8 cellular contexts compared by ENCODE assay signal in the genomic region with DNA sequence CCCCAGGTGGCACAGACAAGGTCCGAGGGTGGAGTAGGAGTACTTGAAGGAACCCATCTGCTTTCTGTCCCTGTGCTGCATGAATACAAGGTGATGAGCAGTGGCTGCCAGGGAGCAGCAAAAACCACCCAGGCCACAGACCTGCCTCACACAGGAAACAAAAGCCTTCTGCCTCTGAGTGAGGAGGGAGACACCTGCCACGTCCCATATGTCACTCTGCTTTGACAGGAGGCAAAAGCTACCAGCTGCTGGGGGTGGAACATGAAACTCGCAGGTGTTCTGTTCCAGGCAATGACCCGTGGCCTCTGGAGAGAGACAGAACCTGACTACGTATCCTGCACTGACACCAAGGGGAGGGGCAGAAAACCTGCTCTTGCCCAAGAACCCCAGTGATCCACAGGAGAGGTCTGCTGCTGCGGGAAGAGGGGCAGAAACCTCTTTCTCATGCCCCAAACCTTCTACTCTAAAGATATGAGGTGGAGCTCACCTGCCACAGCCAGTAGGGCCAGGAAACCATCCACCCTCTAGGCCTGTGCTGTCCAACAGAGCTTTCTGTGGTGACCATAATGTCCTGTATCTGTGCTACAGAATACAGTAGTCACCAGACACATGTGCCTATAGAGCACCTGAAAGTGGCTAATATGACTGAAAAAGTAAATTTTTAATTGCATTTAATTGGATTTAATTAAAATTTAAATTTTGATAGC.
A peak's percentile ranks its signal among the peaks of the same experiment; 100 is the strongest.
DNase-seq lines count a peak whose midpoint lies in the region; ATAC-seq and TF ChIP-seq lines count a peak whose summit lies in the region.

No MANE protein-coding gene starts in this region.

- TF ChIP-seq EP300 in tibial nerve (IDR thresholded peaks at IDR 0.05): no peak

- H3K36me3 Mint-ChIP-seq in activated T-helper 1 cell treated with anti-CD3 and anti-CD28 coated beads, Interleukin-12 subunit alpha, Interleukin-12 subunit beta, Interleukin-2, Interleukin-4 antibody, amounts not matched to agents 30 ng/mL and 10 ng/mL and 1 ng/mL, durations not matched to agents 14 hours and 24 hours and 36 hours (ENCODE audit: low read depth): no peaks in the 10 kb centered on the region

- no peak for TF ChIP-seq POLR2A in tibial nerve (IDR thresholded peaks at IDR 0.05)

- H3K27ac Mint-ChIP-seq in activated T-helper 1 cell treated with anti-CD3 and anti-CD28 coated beads, Interleukin-12 subunit alpha, Interleukin-12 subunit beta, Interleukin-2, Interleukin-4 antibody, amounts not matched to agents 30 ng/mL and 10 ng/mL and 1 ng/mL, durations not matched to agents 14 hours and 24 hours and 36 hours: no peak overlapping the region

- H3K4me1 Mint-ChIP-seq in activated T-helper 1 cell treated with anti-CD3 and anti-CD28 coated beads, Interleukin-12 subunit alpha, Interleukin-12 subunit beta, Interleukin-2, Interleukin-4 antibody, amounts not matched to agents 30 ng/mL and 10 ng/mL and 1 ng/mL, durations not matched to agents 14 hours and 24 hours and 36 hours (ENCODE audit: low read depth): no peaks in the 10 kb centered on the region

- H3K9me3 Mint-ChIP-seq in activated T-helper 1 cell treated with anti-CD3 and anti-CD28 coated beads, Interleukin-12 subunit alpha, Interleukin-12 subunit beta, Interleukin-2, Interleukin-4 antibody, amounts not matched to agents 30 ng/mL and 10 ng/mL and 1 ng/mL, durations not matched to agents 14 hours and 24 hours and 36 hours: peaks cover 7% of the 10 kb centered on the region

- H3K27me3 Mint-ChIP-seq in activated T-helper 1 cell treated with anti-CD3 and anti-CD28 coated beads, Interleukin-12 subunit alpha, Interleukin-12 subunit beta, Interleukin-2, Interleukin-4 antibody, amounts not matched to agents 30 ng/mL and 10 ng/mL and 1 ng/mL, durations not matched to agents 14 hours and 24 hours and 36 hours (ENCODE audit: insufficient read depth): no peaks in the 10 kb centered on the region

- ATAC-seq in GM18858 (IDR thresholded peaks at IDR 0.05; ENCODE audit: unreplicated experiment): peak; percentile 93
- ATAC-seq in GM21825 (IDR thresholded peaks at IDR 0.05; ENCODE audit: unreplicated experiment): peak; percentile 96

- no peak overlapping the region for H3K4me3 Mint-ChIP-seq in activated T-helper 1 cell treated with anti-CD3 and anti-CD28 coated beads, Interleukin-12 subunit alpha, Interleukin-12 subunit beta, Interleukin-2, Interleukin-4 antibody, amounts not matched to agents 30 ng/mL and 10 ng/mL and 1 ng/mL, durations not matched to agents 14 hours and 24 hours and 36 hours

- H3K9me3 ChIP-seq in tibial nerve: peaks cover 0 to 15% (median 0%) of the 10 kb centered on the region in 4 donors

- H3K36me3 ChIP-seq in tibial nerve: peaks cover 0 to 55% (median 0%) of the 10 kb centered on the region in 3 donors

- no peak overlapping the region for H3K27ac ChIP-seq in substantia nigra (ENCODE audit: low read depth, low read length, poor library complexity, severe bottlenecking)
- H3K27ac ChIP-seq in tibial nerve: no peak overlapping the region

- intact Hi-C loops in activated T-helper 1 cell treated with anti-CD3 and anti-CD28 coated beads, Interleukin-12 subunit alpha, Interleukin-12 subunit beta, Interleukin-2, Interleukin-4 antibody, amounts not matched to agents 30 ng/mL and 10 ng/mL and 1 ng/mL, durations not matched to agents 14 hours and 24 hours and 36 hours (cut with micrococcal nuclease): no loop called here

- H3K4me3 ChIP-seq in tibial nerve: no peak overlapping the region

- H3K4me1 ChIP-seq in tibial nerve: no peaks in the 10 kb centered on the region

- TF ChIP-seq CTCF in tibial nerve (IDR thresholded peaks at IDR 0.05): no peak

- WGBS in tibial nerve, 2 donors: 81 to 87% methylated on average over 6 of the region's 6 CpGs

- peak; percentile 43 for DNase-seq in LHCN-M2 (ENCODE audit: low read depth)
- DNase-seq in activated T-helper 1 cell treated with anti-CD3 and anti-CD28 coated beads, Interleukin-12 subunit alpha, Interleukin-12 subunit beta, Interleukin-2, Interleukin-4 antibody, amounts not matched to agents 30 ng/mL and 10 ng/mL and 1 ng/mL, durations not matched to agents 14 hours and 24 hours and 36 hours (ENCODE audit: low spot score): peak; percentile 1
- DNase-seq in HPDE6-E6E7 (ENCODE audit: extremely low spot score): no peak
- no peak for DNase-seq in stimulated activated CD4-positive, alpha-beta T cell treated with anti-CD3 and anti-CD28 coated beads, Interleukin-4, amount 100 ng/mL, for 4 hours
- DNase-seq in substantia nigra (lab: John Stamatoyannopoulos, UW): no peak
- DNase-seq in tibial nerve (ENCODE audit: low spot score in 2 of 2): no peak

- H3K27me3 ChIP-seq in tibial nerve: no peaks in the 10 kb centered on the region

Comparison
In these comparisons a context has a peak if more than half of its experiments do, and no peak if none do; other contexts are left out.
1. DNase-seq: peak in LHCN-M2 (single experiment) and activated T-helper 1 cell treated with anti-CD3 and anti-CD28 coated beads, Interleukin-12 subunit alpha, Interleukin-12 subunit beta, Interleukin-2, Interleukin-4 antibody, amounts not matched to agents 30 ng/mL and 10 ng/mL and 1 ng/mL, durations not matched to agents 14 hours and 24 hours and 36 hours (single experiment); none in HPDE6-E6E7 (single experiment), stimulated activated CD4-positive, alpha-beta T cell treated with anti-CD3 and anti-CD28 coated beads, Interleukin-4, amount 100 ng/mL, for 4 hours (0 of 2), substantia nigra (0 of 49) and tibial nerve (0 of 2).